Comparison of ENCODE assay signal across 8 cellular contexts in the genomic region with DNA sequence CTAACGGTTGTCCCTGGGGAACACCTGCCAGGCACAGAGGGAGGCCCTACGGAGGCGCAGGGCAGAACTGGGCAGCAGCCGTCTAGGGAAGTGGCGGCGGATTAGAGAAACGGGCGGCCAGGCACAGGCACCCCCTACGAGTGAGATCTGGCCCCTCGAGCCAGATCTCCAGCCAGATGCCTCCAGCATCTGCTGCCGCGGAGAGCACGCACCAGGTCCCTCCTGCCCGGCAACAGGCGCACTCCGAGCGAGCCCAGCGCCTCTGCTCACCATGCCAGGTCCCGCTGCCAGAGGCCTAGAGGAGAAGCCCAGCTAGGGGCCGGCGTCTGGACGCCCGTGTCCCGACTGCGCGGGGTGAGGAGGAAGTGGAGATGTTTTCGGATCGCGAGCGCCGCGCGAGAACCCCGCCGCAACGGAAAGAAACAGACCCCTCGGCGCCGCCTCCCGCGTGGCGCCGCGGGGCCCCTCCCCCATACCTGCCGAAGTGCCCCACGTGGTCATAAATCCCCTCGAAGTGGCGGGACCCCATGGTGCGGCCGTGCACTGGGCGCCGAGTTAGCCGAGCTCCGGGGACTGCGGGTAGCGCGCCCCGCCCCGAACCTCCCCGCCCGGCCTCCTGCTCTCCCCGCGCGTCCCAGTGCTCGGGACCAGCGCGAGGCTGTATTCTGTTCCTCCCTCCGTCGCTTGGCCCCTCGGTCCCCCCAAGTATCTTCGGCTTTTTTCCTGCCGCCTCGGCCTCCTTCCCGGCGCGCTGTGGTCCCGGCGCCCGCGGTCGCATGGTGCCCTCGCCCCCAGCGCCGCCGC.
DNase-seq lines count a peak whose midpoint lies in the region; ATAC-seq lines count a peak whose summit lies in the region.

Gene SLC22A16 (minus strand): TSS at position 568 of the 804 bp plus-strand sequence. CDS start 39 bp downstream, at position 529.

- peak within 1 kb of the TSS; percentile 36 for H3K4me3 ChIP-seq in rectal smooth muscle tissue (ENCODE audit: low read length)

- no peaks in the 10 kb centered on the region for H3K36me3 ChIP-seq in rectal smooth muscle tissue (ENCODE audit: control insufficient read depth, insufficient read depth, low read length)

- DNase-seq in ELF-1 (ENCODE audit: low read depth, low spot score) (peak; percentile 44), NOMO-1 treated with dmso at 0.1 percent for 144 hours (lab: John Stamatoyannopoulos, UW; ENCODE audit: unreplicated experiment) (peak; percentile 31), fibroblast of gingiva (ENCODE audit: low read depth) (peak; percentile 5), KBM-7 (no peak), NCI-H146 treated with DMSO at 0.1 percent for 48 hours (lab: John Stamatoyannopoulos, UW; ENCODE audit: unreplicated experiment) (no peak)
- no peak for DNase-seq in stimulated activated naive CD4-positive, alpha-beta T cell treated with Interleukin-2 at 50 U/mL for 16 hours (lab: John Stamatoyannopoulos, UW)

- H3K9ac ChIP-seq in rectal smooth muscle tissue (ENCODE audit: low read length): no peak within 1 kb of the TSS

- H3K27me3 ChIP-seq in rectal smooth muscle tissue (ENCODE audit: control insufficient read depth, insufficient read depth, low read length): peaks cover 4% of the 10 kb centered on the region

- H3K27ac ChIP-seq in rectal smooth muscle tissue (ENCODE audit: low read depth, low read length): no peak within 1 kb of the TSS

- in situ Hi-C loops in KBM-7 (cut with MboI; ENCODE audit: low pct_unique_long_range_greater_than_20kb, low sequenced_read_pairs): no loop called here

- H3K4me1 ChIP-seq in rectal smooth muscle tissue (ENCODE audit: control insufficient read depth, insufficient read depth, low read length): no peaks in the 10 kb centered on the region

- ATAC-seq in HG03469 (IDR thresholded peaks at IDR 0.05; ENCODE audit: unreplicated experiment): no peak

Comparison
In these comparisons a context has a peak if more than half of its experiments do, and no peak if none do; other contexts are left out.
1. DNase-seq: peak in ELF-1 (single experiment), NOMO-1 treated with dmso at 0.1 percent for 144 hours (single experiment) and fibroblast of gingiva (single experiment); none in KBM-7 (single experiment), stimulated activated naive CD4-positive, alpha-beta T cell treated with Interleukin-2 at 50 U/mL for 16 hours (single experiment) and NCI-H146 treated with DMSO at 0.1 percent for 48 hours (single experiment).